25 cellular contexts compared by ENCODE assay signal in genomic region chr11:103164093-103164796, GRCh38.
"Had no signal": no experiment of that assay in that cellular context is flagged by ENCODE, and none has a peak within 500 bp of the region (broad histone marks: within the 10 kb centered on the region; RNA-seq: fewer than 3 reads in every experiment).

No MANE protein-coding gene starts in this region.

- ATAC-seq: HepG2 had no signal

- FAIRE-seq: HepG2, RCC 7860 had no signal

- H3K4me3 ChIP-seq: MG63, SJSA1, SK-N-MC had no signal

- DNase-seq: IMR-90, Karpas-422, KG1, MG63, NCI-H1092, NCI-H1105 treated with DMSO at 0.1 percent for 48 hours, NCI-H1417 treated with DMSO at 0.1 percent for 48 hours, NCI-H146, NCI-H1694 treated with DMSO at 0.1 percent for 48 hours, NCI-H1930, NCI-H2081, NCI-H2107, NCI-H2227 treated with DMSO at 0.1 percent for 48 hours, NCI-H446, NCI-H510A, NCI-H524 treated with DMSO at 0.1 percent for 48 hours, NCI-H69, NCI-H774, Right ventricle myocardium superior, RPMI8226, SIG-M5 had no signal

- H3K36me3 ChIP-seq: SJSA1 had no signal

- H3K27me3 ChIP-seq: MG63, SJSA1 had no signal

- H3K4me1 ChIP-seq: SJSA1 had no signal

- H3K9me3 ChIP-seq: MG63, SJSA1 had no signal

- H3K27ac ChIP-seq: SJSA1, SK-N-MC had no signal
